10 cellular contexts compared by ENCODE assay signal in genomic region chr20:56440346-56441007, GRCh38. TPM values are rescaled to one million over a fixed set of nuclear protein-coding genes. Genes with fewer than 3 reads are reported as not detected.
A peak's percentile ranks its signal among the peaks of the same experiment; 100 is the strongest.
DNase-seq lines count a peak whose midpoint lies in the region; ATAC-seq and TF ChIP-seq lines count a peak whose summit lies in the region.
"Had no signal": no experiment of that assay in that cellular context is flagged by ENCODE, and none has a peak within 500 bp of the region (broad histone marks: within the 10 kb centered on the region; RNA-seq: fewer than 3 reads in every experiment).

No MANE protein-coding gene starts in this region.

- H3K9me3 Mint-ChIP-seq in T-helper 2 cell treated with Interferon-gamma antibody and Interleukin-4, amounts not matched to agents 5 μg/mL and 100 μg/mL, for 36 hours, result no peaks in the 10 kb centered on the region
- H3K9me3 Mint-ChIP-seq in stimulated activated naive CD8-positive, alpha-beta T cell treated with anti-CD3 and anti-CD28 coated beads, Interleukin-15, amount 100 ng/mL, for 72 hours, result no peaks in the 10 kb centered on the region
- H3K9me3 Mint-ChIP-seq: activated B cell treated with CpG ODN at 0.5 μM for 24 hours had no signal

- peaks cover 24% of the 10 kb centered on the region for H3K36me3 Mint-ChIP-seq in T-helper 2 cell treated with Interferon-gamma antibody and Interleukin-4, amounts not matched to agents 5 μg/mL and 100 μg/mL, for 36 hours (ENCODE audit: low read depth)

- H3K27me3 ChIP-seq in left ventricle myocardium inferior (ENCODE audit: low read depth), result no peaks in the 10 kb centered on the region
- no peaks in the 10 kb centered on the region for H3K27me3 ChIP-seq in fibroblast of lung (ENCODE audit: control insufficient read depth, insufficient read depth, low read length)

- H3K79me2 ChIP-seq in fibroblast of lung (ENCODE audit: control insufficient read depth, insufficient read depth, low read length), result peaks cover 12% of the 10 kb centered on the region

- TF ChIP-seq CTCF in left ventricle myocardium inferior (IDR thresholded peaks at IDR 0.05; ENCODE audit: borderline replicate concordance), result no peak
- no peak for TF ChIP-seq CTCF in fibroblast of lung (conservative IDR thresholded peaks at IDR 0.05 in 1 of 2, IDR thresholded peaks at IDR 0.05 in 1 of 2; ENCODE audit: low read depth in 1 of 2, low read length in 2 of 2)

- intact Hi-C loops in left ventricle myocardium inferior (cut with micrococcal nuclease), result no loop called here
- intact Hi-C loops in cardiac septum (cut with DNase I), result no loop called here

- H3K36me3 ChIP-seq in left ventricle myocardium inferior, result no peaks in the 10 kb centered on the region
- H3K36me3 ChIP-seq in fibroblast of lung (ENCODE audit: control insufficient read depth, insufficient read depth, low read length), result peaks cover 10% of the 10 kb centered on the region

- H3K27me3 Mint-ChIP-seq in T-helper 2 cell treated with Interferon-gamma antibody and Interleukin-4, amounts not matched to agents 5 μg/mL and 100 μg/mL, for 36 hours (ENCODE audit: low read depth), result no peaks in the 10 kb centered on the region
- H3K27me3 Mint-ChIP-seq in stimulated activated naive CD8-positive, alpha-beta T cell treated with anti-CD3 and anti-CD28 coated beads, Interleukin-15, amount 100 ng/mL, for 72 hours, result no peaks in the 10 kb centered on the region
- H3K27me3 Mint-ChIP-seq: activated B cell treated with CpG ODN at 0.5 μM for 24 hours had no signal

- peak overlapping the region; percentile 77 for H3K4me3 Mint-ChIP-seq in T-helper 2 cell treated with Interferon-gamma antibody and Interleukin-4, amounts not matched to agents 5 μg/mL and 100 μg/mL, for 36 hours
- H3K4me3 Mint-ChIP-seq in stimulated activated naive CD8-positive, alpha-beta T cell treated with anti-CD3 and anti-CD28 coated beads, Interleukin-15, amount 100 ng/mL, for 72 hours, result peak overlapping the region; percentile 72 to 83
- H3K4me3 Mint-ChIP-seq: activated B cell treated with CpG ODN at 0.5 μM for 24 hours had no signal

- no peak overlapping the region for H3K4me2 ChIP-seq in fibroblast of lung (ENCODE audit: extremely low read depth, insufficient read depth, low read length)

- H3K9me3 ChIP-seq in left ventricle myocardium inferior (replicated peaks), result no peaks in the 10 kb centered on the region
- H3K9me3 ChIP-seq in fibroblast of lung (ENCODE audit: control insufficient read depth, insufficient read depth, low read depth, low read length), result no peaks in the 10 kb centered on the region

- no peaks in the 10 kb centered on the region for H4K20me1 ChIP-seq in fibroblast of lung (ENCODE audit: control insufficient read depth, extremely low read depth, insufficient read depth, low read length)

- H3K4me1 ChIP-seq in left ventricle myocardium inferior (peaks cover 15% of the 10 kb centered on the region), fibroblast of lung (ENCODE audit: control insufficient read depth, extremely low read depth, insufficient read depth, low read length) (peaks cover 43% of the 10 kb centered on the region)

- H3K27ac ChIP-seq in left ventricle myocardium inferior (replicated peaks), result peak overlapping the region; percentile 54
- peak overlapping the region; percentile 96 for H3K27ac ChIP-seq in fibroblast of lung (ENCODE audit: insufficient read depth, low read length)
- H3K27ac ChIP-seq: C4-2B had no signal

- peaks cover 34% of the 10 kb centered on the region for H3K4me1 Mint-ChIP-seq in T-helper 2 cell treated with Interferon-gamma antibody and Interleukin-4, amounts not matched to agents 5 μg/mL and 100 μg/mL, for 36 hours (ENCODE audit: low read depth)
- H3K4me1 Mint-ChIP-seq in stimulated activated naive CD8-positive, alpha-beta T cell treated with anti-CD3 and anti-CD28 coated beads, Interleukin-15, amount 100 ng/mL, for 72 hours, result peaks cover 74% of the 10 kb centered on the region

- peak; percentile 87 for ATAC-seq in stimulated activated naive CD8-positive, alpha-beta T cell treated with anti-CD3 and anti-CD28 coated beads, Interleukin-15, amount 100 ng/mL, for 72 hours

- H3K4me3 ChIP-seq in left ventricle myocardium inferior, result no peak overlapping the region
- no peak overlapping the region for H3K4me3 ChIP-seq in fibroblast of lung (replicated peaks in 1 of 4; ENCODE audit: control extremely low read depth in 1 of 4, insufficient read depth in 1 of 4, low read depth in 3 of 4, low read length in 4 of 4)

- H3K27ac Mint-ChIP-seq in T-helper 2 cell treated with Interferon-gamma antibody and Interleukin-4, amounts not matched to agents 5 μg/mL and 100 μg/mL, for 36 hours, result peak overlapping the region; percentile 88
- peak overlapping the region; percentile 89 to 98 for H3K27ac Mint-ChIP-seq in stimulated activated naive CD8-positive, alpha-beta T cell treated with anti-CD3 and anti-CD28 coated beads, Interleukin-15, amount 100 ng/mL, for 72 hours
- H3K27ac Mint-ChIP-seq: activated B cell treated with CpG ODN at 0.5 μM for 24 hours had no signal

- H2AFZ ChIP-seq in fibroblast of lung (ENCODE audit: low read length), result no peak overlapping the region

- no peak overlapping the region for H3K9ac ChIP-seq in fibroblast of lung (ENCODE audit: insufficient read depth, low read length)

- DNase-seq in left ventricle myocardium inferior (no peak), cardiac septum (ENCODE audit: low spot score) (no peak), fibroblast of lung (ENCODE audit: low read depth in 2 of 2) (peak in 1 of 2 donors; percentile 40), A172 (ENCODE audit: low spot score) (no peak), occipital lobe (lab: John Stamatoyannopoulos, UW) (no peak), NCI-H128 (lab: John Stamatoyannopoulos, UW; ENCODE audit: unreplicated experiment) (no peak)
- peak; percentile 75 for DNase-seq in T-helper 2 cell treated with Interferon-gamma antibody and Interleukin-4, amounts not matched to agents 5 μg/mL and 100 μg/mL, for 36 hours (ENCODE audit: low spot score)
- DNase-seq in stimulated activated naive CD8-positive, alpha-beta T cell treated with anti-CD3 and anti-CD28 coated beads, Interleukin-15, amount 100 ng/mL, for 72 hours, result peak; percentile 59 to 82
- DNase-seq: activated B cell treated with CpG ODN at 0.5 μM for 24 hours had no signal

RNA-seq across cellular contexts. Expression of gene RTF2, which starts 27.9 kb away (rescaled TPM):
- total RNA-seq in left ventricle myocardium inferior, result 88.7 TPM
- total RNA-seq in cardiac septum, result 76.0 TPM
- total RNA-seq in fibroblast of lung, result 86.3 and 100 TPM in 2 replicates
- polyA plus RNA-seq in fibroblast of lung, result 107 and 117 TPM in 2 replicates
- 118 and 145 TPM in 2 replicates for polyA plus RNA-seq in fibroblast of lung (2012)
- polyA minus RNA-seq in fibroblast of lung (ENCODE audit: low replicate concordance), result 50.0 and 80.3 TPM in 2 replicates
- total RNA-seq in A172 (2014; rRNA removed; shearing (Covaris generic)), result 122 and 131 TPM in 2 replicates
- 51.3 TPM for total RNA-seq in occipital lobe

RNA-seq across cellular contexts. Expression of gene CASS4, which starts 28.4 kb away (rescaled TPM):
- 0.47 TPM for total RNA-seq in left ventricle myocardium inferior
- total RNA-seq in cardiac septum, result 0.30 TPM
- 14.9 and 17.7 TPM in 2 replicates for total RNA-seq in fibroblast of lung
- polyA plus RNA-seq in fibroblast of lung, result 63.7 and 65.8 TPM in 2 replicates
- 39.0 and 48.2 TPM in 2 replicates for polyA plus RNA-seq in fibroblast of lung (2012)
- polyA minus RNA-seq in fibroblast of lung (ENCODE audit: low replicate concordance), result 84.7 and 110 TPM in 2 replicates
- not detected in 2 replicates for total RNA-seq in A172 (2014; rRNA removed; shearing (Covaris generic))
- total RNA-seq in occipital lobe, result 0.16 TPM

RNA-seq across cellular contexts. Expression of gene CSTF1, which starts 48.0 kb away (rescaled TPM):
- total RNA-seq in left ventricle myocardium inferior, result 16.9 TPM
- 15.3 TPM for total RNA-seq in cardiac septum
- total RNA-seq in fibroblast of lung, result 28.8 and 31.2 TPM in 2 replicates
- 55.2 and 68.6 TPM in 2 replicates for polyA plus RNA-seq in fibroblast of lung
- polyA plus RNA-seq in fibroblast of lung (2012), result 34.5 and 46.9 TPM in 2 replicates
- polyA minus RNA-seq in fibroblast of lung (ENCODE audit: low replicate concordance), result 133 and 137 TPM in 2 replicates
- 48.7 and 68.4 TPM in 2 replicates for total RNA-seq in A172 (2014; rRNA removed; shearing (Covaris generic))
- 32.6 TPM for total RNA-seq in occipital lobe

RNA-seq across cellular contexts. Expression of gene AURKA, which starts 48.5 kb away (rescaled TPM):
- 7.8 TPM for total RNA-seq in left ventricle myocardium inferior
- total RNA-seq in cardiac septum, result 3.2 TPM
- 4.9 and 27.7 TPM in 2 replicates for total RNA-seq in fibroblast of lung
- 32.7 and 89.3 TPM in 2 replicates for polyA plus RNA-seq in fibroblast of lung
- polyA plus RNA-seq in fibroblast of lung (2012), result 20.4 and 60.3 TPM in 2 replicates
- polyA minus RNA-seq in fibroblast of lung (ENCODE audit: low replicate concordance), result 5.4 and 24.1 TPM in 2 replicates
- total RNA-seq in A172 (2014; rRNA removed; shearing (Covaris generic)), result 131 and 137 TPM in 2 replicates
- total RNA-seq in occipital lobe, result 4.8 TPM

Comparison
In these comparisons a context has a peak if more than half of its experiments do, and no peak if none do; other contexts are left out.
1. DNase-seq: peak in T-helper 2 cell treated with Interferon-gamma antibody and Interleukin-4, amounts not matched to agents 5 μg/mL and 100 μg/mL, for 36 hours (single experiment) and stimulated activated naive CD8-positive, alpha-beta T cell treated with anti-CD3 and anti-CD28 coated beads, Interleukin-15, amount 100 ng/mL, for 72 hours (2 of 2); none in left ventricle myocardium inferior (single experiment), cardiac septum (single experiment), A172 (single experiment), occipital lobe (single experiment) and NCI-H128 (single experiment).
2. RNA of gene CASS4, which starts 28.4 kb away (total RNA-seq): 14.9 to 17.7 TPM in fibroblast of lung; 0.47 TPM in left ventricle myocardium inferior (single experiment), 0.30 TPM in cardiac septum (single experiment), 0.16 TPM in occipital lobe (single experiment) and not detected in A172; every median in the first group is over 10 times any median in the second.